Comparison of ENCODE assay signal across 15 cellular contexts in genomic region chr7:18762189-18762588, GRCh38.
A peak's percentile ranks its signal among the peaks of the same experiment; 100 is the strongest.
DNase-seq lines count a peak whose midpoint lies in the region; ATAC-seq and TF ChIP-seq lines count a peak whose summit lies in the region.
"Had no signal": no experiment of that assay in that cellular context is flagged by ENCODE, and none has a peak within 500 bp of the region (broad histone marks: within the 10 kb centered on the region; RNA-seq: fewer than 3 reads in every experiment).

No MANE protein-coding gene starts in this region.

- H3K36me3 Mint-ChIP-seq in activated T-cell treated with anti-CD3 and anti-CD28 coated beads, Interleukin-2, amount 50 U/mL, for 4 hours (ENCODE audit: insufficient read depth): no peaks in the 10 kb centered on the region
- H3K36me3 Mint-ChIP-seq: activated naive CD8-positive, alpha-beta T cell treated with anti-CD3 and anti-CD28 coated beads, Interleukin-2, amount 10 ng/mL, durations not matched to agents 7 days and 5 days; naive B cell; WTC11 had no signal

- H3K4me3 Mint-ChIP-seq in activated T-cell treated with anti-CD3 and anti-CD28 coated beads, Interleukin-2, amount 50 U/mL, for 4 hours: no peak overlapping the region
- H3K4me3 Mint-ChIP-seq: activated naive CD8-positive, alpha-beta T cell treated with anti-CD3 and anti-CD28 coated beads, Interleukin-2, amount 10 ng/mL, durations not matched to agents 7 days and 5 days; naive B cell; WTC11 had no signal

- no peaks in the 10 kb centered on the region for H3K9me2 ChIP-seq in GM23248 (ENCODE audit: insufficient read depth)

- ATAC-seq in activated T-cell treated with anti-CD3 and anti-CD28 coated beads, Interleukin-2, amount 50 U/mL, for 4 hours: no peak
- ATAC-seq in GM21717 (IDR thresholded peaks at IDR 0.05; ENCODE audit: unreplicated experiment): no peak
- ATAC-seq in GM21786 (IDR thresholded peaks at IDR 0.05; ENCODE audit: unreplicated experiment): no peak
- ATAC-seq: WTC11 had no signal

- no peaks in the 10 kb centered on the region for H4K20me1 ChIP-seq in GM23248 (ENCODE audit: insufficient read depth)

- no peaks in the 10 kb centered on the region for H3K27me3 Mint-ChIP-seq in activated T-cell treated with anti-CD3 and anti-CD28 coated beads, Interleukin-2, amount 50 U/mL, for 4 hours (ENCODE audit: low read depth)
- H3K27me3 Mint-ChIP-seq: activated naive CD8-positive, alpha-beta T cell treated with anti-CD3 and anti-CD28 coated beads, Interleukin-2, amount 10 ng/mL, durations not matched to agents 7 days and 5 days; naive B cell had no signal

- H3K9me3 ChIP-seq in GM23248 (ENCODE audit: low read depth) (no peaks in the 10 kb centered on the region), SJSA1 (replicated peaks) (no peaks in the 10 kb centered on the region)

- no peaks in the 10 kb centered on the region for H3K79me2 ChIP-seq in GM23248 (ENCODE audit: insufficient read depth)

- no peaks in the 10 kb centered on the region for H3K27me3 ChIP-seq in GM23248 (replicated peaks; ENCODE audit: insufficient read depth)
- no peaks in the 10 kb centered on the region for H3K27me3 ChIP-seq in SJSA1 (replicated peaks)

- no peak overlapping the region for H3K4me3 ChIP-seq in GM23248
- H3K4me3 ChIP-seq in SJSA1: no peak overlapping the region
- H3K4me3 ChIP-seq in fibroblast of pulmonary artery (replicated peaks; ENCODE audit: low read depth, low read length): no peak overlapping the region
- H3K4me3 ChIP-seq in retinal pigment epithelial cell (ENCODE audit: low read length): no peak overlapping the region

- TF ChIP-seq CTCF in fibroblast of pulmonary artery (IDR thresholded peaks at IDR 0.05; ENCODE audit: low read length, missing control alignments) (no peak), retinal pigment epithelial cell (conservative IDR thresholded peaks at IDR 0.05; ENCODE audit: low read depth, low read length) (no peak)

- no peaks in the 10 kb centered on the region for H3F3A ChIP-seq in GM23248 (ENCODE audit: insufficient read depth)

- no peaks in the 10 kb centered on the region for H3K4me1 Mint-ChIP-seq in activated T-cell treated with anti-CD3 and anti-CD28 coated beads, Interleukin-2, amount 50 U/mL, for 4 hours (ENCODE audit: low read depth)
- H3K4me1 Mint-ChIP-seq: activated naive CD8-positive, alpha-beta T cell treated with anti-CD3 and anti-CD28 coated beads, Interleukin-2, amount 10 ng/mL, durations not matched to agents 7 days and 5 days; naive B cell had no signal

- H2AFZ ChIP-seq in GM23248: peak overlapping the region; percentile 28; the same call in 1 of the 2 replicates

- no peaks in the 10 kb centered on the region for H3K36me3 ChIP-seq in GM23248 (ENCODE audit: low read depth)
- no peaks in the 10 kb centered on the region for H3K36me3 ChIP-seq in SJSA1

- H3K9ac ChIP-seq in GM23248: no peak overlapping the region

- WGBS in GM23248 (ENCODE audit: low coverage in 1 of 2, low lambda C conversion rate in 2 of 2, missing lambda C conversion rate in 2 of 2), 2 experiments: 0 to 5% methylated on average over 3 of the region's 3 CpGs

- H3K9me3 Mint-ChIP-seq in activated T-cell treated with anti-CD3 and anti-CD28 coated beads, Interleukin-2, amount 50 U/mL, for 4 hours: no peaks in the 10 kb centered on the region
- H3K9me3 Mint-ChIP-seq: activated naive CD8-positive, alpha-beta T cell treated with anti-CD3 and anti-CD28 coated beads, Interleukin-2, amount 10 ng/mL, durations not matched to agents 7 days and 5 days; naive B cell; WTC11 had no signal

- peak overlapping the region; percentile 46 for H3K4me2 ChIP-seq in GM23248 (ENCODE audit: unreplicated experiment)

- DNase-seq in GM23248: peak; percentile 89
- DNase-seq in SJSA1 (ENCODE audit: low read depth in 1 of 2, low spot score in 2 of 2): peak in 1 of 2 experiments; percentile 39
- peak; percentile 87 for DNase-seq in fibroblast of pulmonary artery (ENCODE audit: low read depth)
- peak; percentile 55 for DNase-seq in retinal pigment epithelial cell (ENCODE audit: low read depth)
- no peak for DNase-seq in activated T-cell treated with anti-CD3 and anti-CD28 coated beads, Interleukin-2, amount 50 U/mL, for 4 hours
- DNase-seq in effector CD4-positive, alpha-beta T cell: no peak
- DNase-seq: activated CD8-positive, alpha-beta memory T cell treated with anti-CD3 and anti-CD28 coated beads, Interleukin-2, amount 50 U/mL, for 48 hours; activated naive CD8-positive, alpha-beta T cell treated with anti-CD3 and anti-CD28 coated beads, Interleukin-2, amount 10 ng/mL, durations not matched to agents 7 days and 5 days; kidney glomerular epithelial cell; naive B cell; NCI-H1694 treated with DMSO at 0.1 percent for 48 hours; small intestine had no signal

- H3K27ac ChIP-seq in GM23248 (no peak overlapping the region), SJSA1 (peak overlapping the region; percentile 17)

- H3K4me1 ChIP-seq in GM23248 (ENCODE audit: insufficient read depth) (peaks cover 13% of the 10 kb centered on the region), SJSA1 (replicated peaks) (peaks cover 17% of the 10 kb centered on the region)

- in situ Hi-C loops in GM23248 (cut with MboI): no loop called here

Comparison
In these comparisons a context has a peak if more than half of its experiments do, and no peak if none do; other contexts are left out.
1. DNase-seq: peak in GM23248 (single experiment), fibroblast of pulmonary artery (single experiment) and retinal pigment epithelial cell (single experiment); none in activated T-cell treated with anti-CD3 and anti-CD28 coated beads, Interleukin-2, amount 50 U/mL, for 4 hours (single experiment) and effector CD4-positive, alpha-beta T cell (single experiment).